Comparison of ENCODE assay signal across 15 cellular contexts in genomic region chr5:172940242-172941066, GRCh38. TPM values are rescaled to one million over a fixed set of nuclear protein-coding genes. Genes with fewer than 3 reads are reported as not detected.
DNase-seq lines count a peak whose midpoint lies in the region; FAIRE-seq and TF ChIP-seq lines count a peak whose summit lies in the region.
"Had no signal": no experiment of that assay in that cellular context is flagged by ENCODE, and none has a peak within 500 bp of the region (broad histone marks: within the 10 kb centered on the region; RNA-seq: fewer than 3 reads in every experiment).

No MANE protein-coding gene starts in this region.

- peaks cover 0 to 4% of the 10 kb centered on the region in 2 donors for H3K4me1 ChIP-seq in kidney (ENCODE audit: control insufficient read depth in 1 of 2, insufficient read depth in 1 of 2, low read depth in 1 of 2, low read length in 2 of 2)
- peaks cover 19% of the 10 kb centered on the region for H3K4me1 ChIP-seq in A673 (ENCODE audit: insufficient read depth, low read length, poor library complexity, severe bottlenecking)
- H3K4me1 ChIP-seq: tibial artery had no signal

- no TSS peak for BruUV-seq in A673 (replicated peaks; lab: Mats Ljungman, UMichigan)

- H3K27me3 Mint-ChIP-seq in HFFc6 (ENCODE audit: insufficient read depth) (peaks cover 5% of the 10 kb centered on the region), endothelial cell (ENCODE audit: unreplicated experiment) (peaks cover 7% of the 10 kb centered on the region)

- TF ChIP-seq CTCF in HFFc6 (IDR thresholded peaks at IDR 0.05) = no peak
- TF ChIP-seq CTCF in WERI-Rb-1 (IDR thresholded peaks at IDR 0.05; ENCODE audit: low read depth, low read length) = no peak
- no peak for TF ChIP-seq CTCF in kidney (IDR thresholded peaks at IDR 0.05; ENCODE audit: borderline replicate concordance, extremely low read depth, insufficient read depth)
- TF ChIP-seq CTCF in A673 (conservative IDR thresholded peaks at IDR 0.05; ENCODE audit: low read depth, low read length) = no peak
- TF ChIP-seq CTCF in endothelial cell (IDR thresholded peaks at IDR 0.05; ENCODE audit: unreplicated experiment) = no peak

- H3K4me3 ChIP-seq in WERI-Rb-1 (ENCODE audit: low read depth, low read length) (no peak overlapping the region), kidney (ENCODE audit: low read length in 2 of 2) (no peak overlapping the region), A673 (ENCODE audit: low read depth, low read length, poor library complexity, severe bottlenecking) (no peak overlapping the region)
- H3K4me3 ChIP-seq: smooth muscle cell, tibial artery had no signal

- H3K27ac Mint-ChIP-seq in HFFc6 = peak overlapping the region; percentile 65
- H3K27ac Mint-ChIP-seq in endothelial cell (ENCODE audit: unreplicated experiment) = no peak overlapping the region

- H3K27ac ChIP-seq in WERI-Rb-1 (peak overlapping the region; percentile 60), kidney (ENCODE audit: low read depth in 2 of 2, low read length in 2 of 2) (no peak overlapping the region), substantia nigra (ENCODE audit: low read depth, low read length, poor library complexity, severe bottlenecking) (peak overlapping the region; percentile 8), A673 (ENCODE audit: low read depth, low read length, poor library complexity, severe bottlenecking) (no peak overlapping the region)
- H3K27ac ChIP-seq: brain microvascular endothelial cell, C4-2B, KMS-11, tibial artery had no signal

- H3K9me3 Mint-ChIP-seq in HFFc6 (no peaks in the 10 kb centered on the region), endothelial cell (ENCODE audit: unreplicated experiment) (no peaks in the 10 kb centered on the region)

- H3K36me3 Mint-ChIP-seq in HFFc6 (ENCODE audit: low read depth) = peaks cover 30% of the 10 kb centered on the region
- H3K36me3 Mint-ChIP-seq in endothelial cell (ENCODE audit: low read depth, unreplicated experiment) = peaks cover 12% of the 10 kb centered on the region

- intact Hi-C loops in kidney (cut with DNase I) = loop anchor here (10.0 kb wide), 1 partner anchor 466 kb away; no protein-coding TSS in a partner anchor
- intact Hi-C loops in A673 (cut with micrococcal nuclease; ENCODE audit: unreplicated experiment) = no loop called here

- H3K4me3 Mint-ChIP-seq in HFFc6 (no peak overlapping the region), endothelial cell (ENCODE audit: unreplicated experiment) (no peak overlapping the region)

- H3K27me3 ChIP-seq in WERI-Rb-1 (ENCODE audit: insufficient read depth, low read depth, severe bottlenecking) = no peaks in the 10 kb centered on the region
- H3K27me3 ChIP-seq in A673 (replicated peaks; ENCODE audit: insufficient read depth, low read depth, low read length, poor library complexity) = no peaks in the 10 kb centered on the region
- H3K27me3 ChIP-seq: brain microvascular endothelial cell, tibial artery had no signal

- H3K4me1 Mint-ChIP-seq in HFFc6 (ENCODE audit: low read depth) (peaks cover 41% of the 10 kb centered on the region), endothelial cell (ENCODE audit: unreplicated experiment) (peaks cover 6% of the 10 kb centered on the region)

- H3K9me3 ChIP-seq in WERI-Rb-1 (ENCODE audit: severe bottlenecking) (no peaks in the 10 kb centered on the region), kidney (ENCODE audit: control insufficient read depth in 1 of 2, low read length in 2 of 2) (no peaks in the 10 kb centered on the region), A673 (ENCODE audit: low read depth, low read length, poor library complexity, severe bottlenecking) (no peaks in the 10 kb centered on the region)
- H3K9me3 ChIP-seq: SK-N-SH, tibial artery had no signal

- DNase-seq in HFFc6 (no peak), WERI-Rb-1 (no peak), kidney (peak; percentile 32), substantia nigra (lab: John Stamatoyannopoulos, UW) (no peak), mucosa of gallbladder (ENCODE audit: low spot score) (no peak), A673 (ENCODE audit: low spot score) (no peak), endothelial cell (ENCODE audit: low spot score) (no peak)
- DNase-seq: activated naive CD4-positive, alpha-beta T cell treated with anti-CD3 and anti-CD28 coated beads, Interleukin-2, amount 50 U/mL, for 16 hours; brain microvascular endothelial cell; effector CD4-positive, alpha-beta T cell; SK-N-SH; tibial artery had no signal

- no peak overlapping the region for H3K9ac ChIP-seq in kidney (ENCODE audit: low read length in 2 of 2)
- H3K9ac ChIP-seq: KMS-11 had no signal

- CTCF ChIA-PET in A673 (lab: Charles Lee) = interaction anchor here (1.2 to 1.3 kb wide), 2 partner anchors 19 to 226 kb away, joined by 3 read pairs; partner anchors contain the start of gene RPL26L1

- POLR2A ChIA-PET in A673 (lab: Charles Lee; ENCODE audit: low non-redundant PET) = no interaction called here

- H3K36me3 ChIP-seq in WERI-Rb-1 = peaks cover 3% of the 10 kb centered on the region
- peaks cover 15 to 23% of the 10 kb centered on the region in 2 donors for H3K36me3 ChIP-seq in kidney (ENCODE audit: control insufficient read depth in 1 of 2, insufficient read depth in 2 of 2, low read length in 2 of 2)
- no peaks in the 10 kb centered on the region for H3K36me3 ChIP-seq in A673 (ENCODE audit: insufficient read depth, low read length, poor library complexity, severe bottlenecking)

- FAIRE-seq in kidney (lab: Jason Lieb, UNC) = no peak

RNA-seq across cellular contexts. Expression of gene RPL26L1, which starts 18.8 kb away (rescaled TPM):
- total RNA-seq in HFFc6 (2021; fragmentation: NEBNext Ultra II Directional; extraction: Animal tissue kit (Norgen Biotek cat#: 25700)) = 100 to 1,000 TPM in 5 of 6 experiments, 10 to 100 TPM in 1; 88.9 to 122 (median 113) TPM
- total RNA-seq in kidney = 30.9 TPM
- polyA plus RNA-seq in kidney (ENCODE audit: insufficient read depth, low read depth, low replicate concordance) = 80.7 TPM
- total RNA-seq in mucosa of gallbladder = 26.0 TPM
- total RNA-seq in A673 (2021) = 60.6 and 61.1 TPM in 2 replicates
- total RNA-seq in endothelial cell (ENCODE audit: unreplicated experiment) = 48.6 TPM

RNA-seq across cellular contexts. Expression of gene ATP6V0E1, which starts 43.1 kb away (rescaled TPM):
- 100 to 1,000 TPM; 462 to 606 (median 488) TPM for total RNA-seq in HFFc6 (2021; fragmentation: NEBNext Ultra II Directional; extraction: Animal tissue kit (Norgen Biotek cat#: 25700))
- total RNA-seq in kidney = 352 TPM
- 804 TPM for polyA plus RNA-seq in kidney (ENCODE audit: insufficient read depth, low read depth, low replicate concordance)
- 260 TPM for total RNA-seq in mucosa of gallbladder
- total RNA-seq in A673 (2021) = 106 and 148 TPM in 2 replicates
- total RNA-seq in endothelial cell (ENCODE audit: unreplicated experiment) = 147 TPM

Comparison
In these comparisons a context has a peak if more than half of its experiments do, and no peak if none do; other contexts are left out.
1. H3K27ac ChIP-seq: peak in WERI-Rb-1 (single experiment) and substantia nigra (single experiment); none in kidney (0 of 2) and A673 (single experiment).